Comparison of ENCODE assay signal across 8 cellular contexts in the genomic region with DNA sequence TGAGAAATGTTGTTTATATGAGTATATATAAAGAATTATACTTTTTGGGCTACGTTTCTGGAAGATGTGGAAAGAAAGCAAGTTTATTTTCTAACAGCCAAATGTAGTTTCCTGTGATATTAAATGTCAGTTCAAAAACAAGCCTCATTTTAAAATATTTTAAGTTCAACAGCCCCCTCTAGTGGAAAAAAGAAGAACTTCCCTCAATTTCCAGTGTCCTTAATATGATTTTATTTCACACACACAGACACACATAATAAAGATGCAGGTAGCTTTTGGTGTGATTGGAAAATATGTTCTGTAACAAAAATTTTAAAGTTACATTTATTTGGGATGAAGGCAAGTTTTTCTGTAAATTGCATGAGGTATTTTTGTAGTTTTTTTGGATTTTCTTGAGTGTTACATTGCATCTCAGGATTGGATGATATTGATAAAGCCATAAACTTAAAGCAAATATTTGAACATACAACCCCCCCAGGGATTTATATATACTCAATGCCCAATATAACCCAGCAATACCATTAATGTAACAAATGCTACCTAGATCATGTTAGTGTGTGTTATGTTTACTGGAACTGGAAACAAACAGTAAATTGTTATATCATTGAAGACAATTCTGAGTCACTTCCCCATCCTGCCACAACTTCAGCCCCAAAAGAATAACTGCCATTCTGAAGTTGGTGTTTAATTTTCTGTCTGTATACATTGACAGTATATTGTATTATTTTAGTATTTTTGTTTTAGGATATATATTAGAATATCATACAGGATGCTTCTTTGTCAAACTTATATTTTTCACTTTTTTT. TPM values are rescaled to one million over a fixed set of nuclear protein-coding genes. Genes with fewer than 3 reads are reported as not detected.
DNase-seq lines count a peak whose midpoint lies in the region; ATAC-seq and TF ChIP-seq lines count a peak whose summit lies in the region.

No MANE protein-coding gene starts in this region.

- no peaks in the 10 kb centered on the region for H3K9me3 Mint-ChIP-seq in activated CD4-positive, alpha-beta T cell treated with anti-CD3 and anti-CD28 coated beads for 36 hours (ENCODE audit: low read depth)

- no peaks in the 10 kb centered on the region for H3K4me1 Mint-ChIP-seq in activated CD4-positive, alpha-beta T cell treated with anti-CD3 and anti-CD28 coated beads for 36 hours

- H3K9me3 ChIP-seq in adipocyte (ENCODE audit: control insufficient read depth, low read length) (no peaks in the 10 kb centered on the region), thyroid gland (no peaks in the 10 kb centered on the region)

- no peak overlapping the region for H3K9ac ChIP-seq in adipocyte (ENCODE audit: low read length)

- DNase-seq in COLO829 (ENCODE audit: low spot score) = peak; percentile 17
- peak; percentile 74 for DNase-seq in NCI-H1694 (lab: John Stamatoyannopoulos, UW)
- DNase-seq in adipocyte (ENCODE audit: low read depth) = peak; percentile 83
- peak; percentile 16 for DNase-seq in iPS-NIHi7 (ENCODE audit: extremely low spot score)
- no peak for DNase-seq in thyroid gland
- DNase-seq in activated CD4-positive, alpha-beta T cell treated with anti-CD3 and anti-CD28 coated beads for 36 hours = no peak

- TF ChIP-seq POLR2A in thyroid gland (IDR thresholded peaks at IDR 0.05) = no peak

- H3K4me1 ChIP-seq in adipocyte (ENCODE audit: control insufficient read depth, insufficient read depth, low read length) (no peaks in the 10 kb centered on the region), thyroid gland (no peaks in the 10 kb centered on the region)

- 3 to 5% methylated on average over 1 of the region's 1 CpG for WGBS in thyroid gland, 2 donors

- no peaks in the 10 kb centered on the region for H3K27me3 Mint-ChIP-seq in activated CD4-positive, alpha-beta T cell treated with anti-CD3 and anti-CD28 coated beads for 36 hours

- no peak overlapping the region for H3K4me3 Mint-ChIP-seq in activated CD4-positive, alpha-beta T cell treated with anti-CD3 and anti-CD28 coated beads for 36 hours

- H3K27ac ChIP-seq in thyroid gland = no peak overlapping the region

- H3K27ac Mint-ChIP-seq in activated CD4-positive, alpha-beta T cell treated with anti-CD3 and anti-CD28 coated beads for 36 hours = no peak overlapping the region

- peak; percentile 79 for ATAC-seq in GM19395 (IDR thresholded peaks at IDR 0.05; ENCODE audit: unreplicated experiment)
- no peak for ATAC-seq in esophagus mucosa
- no peak for ATAC-seq in activated CD4-positive, alpha-beta T cell treated with anti-CD3 and anti-CD28 coated beads for 36 hours

- H3K36me3 ChIP-seq in adipocyte (ENCODE audit: control insufficient read depth, insufficient read depth, low read length, severe bottlenecking) = no peaks in the 10 kb centered on the region
- no peaks in the 10 kb centered on the region for H3K36me3 ChIP-seq in thyroid gland

- CTCF ChIA-PET in activated CD4-positive, alpha-beta T cell treated with anti-CD3 and anti-CD28 coated beads for 36 hours (lab: Charles Lee) = interaction anchor here (0.6 to 2.9 kb wide), 29 partner anchors 12 to 503 kb away, joined by 3 to 13 read pairs (median 4); a partner anchor contains a TSS

- H3K4me3 ChIP-seq in adipocyte (ENCODE audit: low read length) (no peak overlapping the region), thyroid gland (replicated peaks in 1 of 3) (no peak overlapping the region)

- no peaks in the 10 kb centered on the region for H3K27me3 ChIP-seq in adipocyte (replicated peaks; ENCODE audit: control insufficient read depth, insufficient read depth, low read length)
- H3K27me3 ChIP-seq in thyroid gland = no peaks in the 10 kb centered on the region

- intact Hi-C loops in thyroid gland (cut with DNase I) = loop anchor here (10.0 kb wide), 2 partner anchors 392 to 502 kb away; no protein-coding TSS in a partner anchor
- intact Hi-C loops in activated CD4-positive, alpha-beta T cell treated with anti-CD3 and anti-CD28 coated beads for 36 hours (cut with DNase I, micrococcal nuclease) = loop anchor here (1.0 to 10.0 kb wide), 11 partner anchors 55 to 502 kb away; a partner anchor contains a TSS

- POLR2A ChIA-PET in activated CD4-positive, alpha-beta T cell treated with anti-CD3 and anti-CD28 coated beads for 36 hours (lab: Charles Lee) = no interaction called here

- no peaks in the 10 kb centered on the region for H3K36me3 Mint-ChIP-seq in activated CD4-positive, alpha-beta T cell treated with anti-CD3 and anti-CD28 coated beads for 36 hours (ENCODE audit: low read depth)

- peak; percentile 30 to 73 (median 71) for TF ChIP-seq CTCF in thyroid gland (IDR thresholded peaks at IDR 0.05)

RNA-seq across cellular contexts. Expression of a gene that starts 54.0 kb away (rescaled TPM):
- total RNA-seq in thyroid gland (1 to 10 TPM; 6.2 to 9.6 (median 7.8) TPM), esophagus mucosa (1.4 TPM)
- 1 to 10 TPM; 2.8 to 2.9 TPM for total RNA-seq in activated CD4-positive, alpha-beta T cell treated with anti-CD3 and anti-CD28 coated beads for 36 hours

Comparison
In these comparisons a context has a peak if more than half of its experiments do, and no peak if none do; other contexts are left out.
1. DNase-seq: peak in COLO829 (single experiment), NCI-H1694 (single experiment), adipocyte (single experiment) and iPS-NIHi7 (single experiment); none in thyroid gland (0 of 2) and activated CD4-positive, alpha-beta T cell treated with anti-CD3 and anti-CD28 coated beads for 36 hours (single experiment).